26 cellular contexts compared by ENCODE assay signal in genomic region chr2:47617523-47618271, GRCh38. TPM values are rescaled to one million over a fixed set of nuclear protein-coding genes. Genes with fewer than 3 reads are reported as not detected.
A peak's percentile ranks its signal among the peaks of the same experiment; 100 is the strongest.
DNase-seq lines count a peak whose midpoint lies in the region; ATAC-seq, FAIRE-seq and TF ChIP-seq lines count a peak whose summit lies in the region.
"Had no signal": no experiment of that assay in that cellular context is flagged by ENCODE, and none has a peak within 500 bp of the region (broad histone marks: within the 10 kb centered on the region; RNA-seq: fewer than 3 reads in every experiment).

No MANE protein-coding gene starts in this region.

- H3K9me3 ChIP-seq in HepG2 (ENCODE audit: low read length) (no peaks in the 10 kb centered on the region), right lobe of liver (no peaks in the 10 kb centered on the region)
- H3K9me3 ChIP-seq: SJSA1 had no signal

- H3K9ac ChIP-seq in HepG2 (ENCODE audit: insufficient read depth, low read depth, low read length), result no peak overlapping the region

- WGBS in HepG2 (ENCODE audit: low lambda C conversion rate), result 58% methylated on average over 14 of the region's 14 CpGs
- WGBS in right lobe of liver (ENCODE audit: insufficient coverage, low coverage, low lambda C conversion rate, missing lambda C conversion rate), result 76% methylated on average over 5 of the region's 14 CpGs

- no TSS peak for BruUV-seq in HepG2 (replicated peaks; lab: Mats Ljungman, UMichigan)

- no peak overlapping the region for H3K4me3 ChIP-seq in HepG2 (replicated peaks in 1 of 3; ENCODE audit: insufficient read depth in 1 of 3, low read depth in 2 of 3, low read length in 3 of 3)
- H3K4me3 ChIP-seq in right lobe of liver, result no peak overlapping the region
- H3K4me3 ChIP-seq: SJSA1 had no signal

- POLR2A ChIA-PET in HepG2 (lab: Yijun Ruan, JAX), result no interaction called here

- peak; percentile 13; the same call in 2 of the 3 replicates for ATAC-seq in HepG2
- ATAC-seq in right lobe of liver, result no peak
- ATAC-seq in sciatic nerve, result peak; percentile 27

- TF ChIP-seq CTCF in HepG2 (CRISPR knock-in tag; IDR thresholded peaks at IDR 0.05) (no peak), right lobe of liver (IDR thresholded peaks at IDR 0.05) (no peak)

- H3K27ac ChIP-seq in HepG2 (ENCODE audit: extremely low read length, insufficient read depth, low read length), result no peak overlapping the region
- no peak overlapping the region for H3K27ac ChIP-seq in right lobe of liver
- H3K27ac ChIP-seq: C4-2B, SJSA1 had no signal

- CTCF ChIA-PET in HepG2 (lab: Yijun Ruan, JAX; ENCODE audit: low intra/inter-chr PET ratio, low total read pairs), result no interaction called here

- in situ Hi-C loops in HepG2 (cut with HindIII; ENCODE audit: extremely low pct_ligation_motif_present, low pct_unique_long_range_greater_than_20kb), result no loop called here

- no peaks in the 10 kb centered on the region for H4K20me1 ChIP-seq in HepG2 (ENCODE audit: insufficient read depth, low read length)

- H3K79me2 ChIP-seq in HepG2 (ENCODE audit: insufficient read depth, low read length), result no peaks in the 10 kb centered on the region

- FAIRE-seq in HepG2 (lab: Jason Lieb, UNC), result no peak
- FAIRE-seq: RCC 7860 had no signal

- H3K36me3 ChIP-seq in HepG2 (replicated peaks in 1 of 2; ENCODE audit: control insufficient read depth in 1 of 2, insufficient read depth in 2 of 2, low read length in 2 of 2) (no peaks in the 10 kb centered on the region), right lobe of liver (no peaks in the 10 kb centered on the region)
- H3K36me3 ChIP-seq: SJSA1 had no signal

- intact Hi-C loops in HepG2 (cut with micrococcal nuclease; ENCODE audit: unreplicated experiment) (no loop called here), right lobe of liver (cut with DNase I) (no loop called here), sciatic nerve (cut with DNase I) (no loop called here)

- no peak for TF ChIP-seq RAD21 in HepG2 (CRISPR knock-in tag; IDR thresholded peaks at IDR 0.05)

- H2AFZ ChIP-seq in HepG2 (ENCODE audit: low read length), result no peak overlapping the region

- H3K4me2 ChIP-seq in HepG2 (ENCODE audit: low read depth, low read length), result no peak overlapping the region

- peaks cover 11% of the 10 kb centered on the region for H3K4me1 ChIP-seq in HepG2 (ENCODE audit: insufficient read depth, low read length)
- no peaks in the 10 kb centered on the region for H3K4me1 ChIP-seq in right lobe of liver
- H3K4me1 ChIP-seq: SJSA1 had no signal

- no peak for TF ChIP-seq POLR2A in HepG2 (IDR thresholded peaks at IDR 0.05; ENCODE audit: insufficient read depth in 1 of 2, low read depth in 2 of 2, low read length in 2 of 2)
- TF ChIP-seq POLR2A in right lobe of liver (IDR thresholded peaks at IDR 0.05), result no peak

- DNase-seq in HepG2 (ENCODE audit: low spot score) (no peak), right lobe of liver (no peak), mesenteric fat pad (ENCODE audit: low spot score) (peak; percentile 69), sciatic nerve (ENCODE audit: low spot score) (no peak), AG08396 (ENCODE audit: low spot score) (no peak), D341Med (ENCODE audit: low spot score) (no peak), NOMO-1 (lab: John Stamatoyannopoulos, UW; ENCODE audit: unreplicated experiment in 2 of 2) (no peak)
- DNase-seq in stimulated activated CD4-positive, alpha-beta T cell treated with anti-CD3 and anti-CD28 coated beads, Interleukin-2, amount 100 ng/mL, for 24 hours, result no peak
- DNase-seq: 8988T; Calu3; CD8-positive, alpha-beta memory T cell; DMS53; GF-D8; GOT3; Karpas-422; MV-4-11; NCI-H1694 treated with DMSO at 0.1 percent for 48 hours; NCI-H2081 treated with DMSO at 0.1 percent for 48 hours; NCI-H2171 treated with DMSO at 0.1 percent for 48 hours; NCI-H446; NCI-H526; OCI-M1 had no signal

- TF ChIP-seq EP300 in HepG2 (IDR thresholded peaks at IDR 0.05; ENCODE audit: low read depth in 2 of 2, low read length in 2 of 2) (no peak), HepG2 (CRISPR knock-in tag; IDR thresholded peaks at IDR 0.05; ENCODE audit: borderline replicate concordance) (no peak)

- H3K27me3 ChIP-seq in HepG2 (ENCODE audit: control insufficient read depth in 1 of 2, insufficient read depth in 2 of 2, low read length in 2 of 2), result no peaks in the 10 kb centered on the region
- no peaks in the 10 kb centered on the region for H3K27me3 ChIP-seq in right lobe of liver
- H3K27me3 ChIP-seq: SJSA1 had no signal

TF ChIP-seq in HepG2, 621 proteins besides CTCF, POLR2A, EP300 and RAD21:
- TF ChIP-seq KLF9 (CRISPR knock-in tag; IDR thresholded peaks at IDR 0.05; ENCODE audit: low read depth) (no peak), SMC3 (IDR thresholded peaks at IDR 0.05; ENCODE audit: low read length) (no peak), CSRNP1 (CRISPR knock-in tag; IDR thresholded peaks at IDR 0.05) (no peak), PBX2 (CRISPR knock-in tag; IDR thresholded peaks at IDR 0.05) (no peak), ZNF138 (CRISPR knock-in tag; IDR thresholded peaks at IDR 0.05; ENCODE audit: low read depth) (no peak), ZBTB26 (CRISPR knock-in tag; IDR thresholded peaks at IDR 0.05; ENCODE audit: borderline replicate concordance) (no peak), ZNF879 (CRISPR knock-in tag; IDR thresholded peaks at IDR 0.05) (no peak)

RNA-seq across cellular contexts. Expression of gene KCNK12, which starts 46.9 kb away (rescaled TPM):
- total RNA-seq in HepG2 (2016; rRNA removed; fragmentation: Illumina TruSeq; extraction: Trizol), result not detected in 2 replicates
- total RNA-seq in HepG2 (2016; cell fraction: cytosol; rRNA removed; fragmentation: Illumina TruSeq; extraction: Trizol; ENCODE audit: low read depth), result not detected in 2 replicates
- total RNA-seq in HepG2 (2016; cell fraction: insoluble cytoplasmic fraction; rRNA removed; fragmentation: Illumina TruSeq; extraction: Trizol), result not detected in 2 replicates
- total RNA-seq in HepG2 (2016; cell fraction: membrane; rRNA removed; fragmentation: Illumina TruSeq; extraction: Trizol), result not detected in 2 replicates
- not detected in 2 replicates for total RNA-seq in HepG2 (2016; cell fraction: nucleus; rRNA removed; fragmentation: Illumina TruSeq; extraction: Trizol)
- not detected in 2 replicates for polyA plus RNA-seq in HepG2 (2011; rRNA removed)
- not detected in 2 replicates for polyA plus RNA-seq in HepG2 (2011; cell fraction: cytosol; rRNA removed)
- not detected in 2 replicates for polyA plus RNA-seq in HepG2 (2011; cell fraction: nucleus; rRNA removed)
- 0.08 and 0.21 TPM in 2 replicates for polyA plus RNA-seq in HepG2 (2012)
- polyA plus RNA-seq in HepG2 (2016; cell fraction: cytosol; fragmentation: Illumina TruSeq; extraction: Trizol; ENCODE audit: low read depth), result not detected in 2 replicates
- polyA plus RNA-seq in HepG2 (2016; cell fraction: insoluble cytoplasmic fraction; fragmentation: Illumina TruSeq; extraction: Trizol; ENCODE audit: low read depth), result not detected in 2 replicates
- not detected in 2 replicates for polyA plus RNA-seq in HepG2 (2016; cell fraction: membrane; fragmentation: Illumina TruSeq; extraction: Trizol; ENCODE audit: low read depth)
- polyA plus RNA-seq in HepG2 (2016; cell fraction: nucleus; fragmentation: Illumina TruSeq; extraction: Trizol; ENCODE audit: insufficient read depth, low read depth), result not detected in 2 replicates
- not detected in 2 replicates for polyA minus RNA-seq in HepG2 (2011; rRNA and poly(A)+ RNA removed; ENCODE audit: low replicate concordance)
- polyA minus RNA-seq in HepG2 (2011; cell fraction: cytosol; rRNA and poly(A)+ RNA removed), result not detected in 2 replicates
- not detected in 2 replicates for polyA minus RNA-seq in HepG2 (2011; cell fraction: nucleus; rRNA and poly(A)+ RNA removed)
- total RNA-seq in right lobe of liver, result not detected
- not detected for total RNA-seq in mesenteric fat pad
- 75.4 TPM for total RNA-seq in sciatic nerve
- total RNA-seq: Calu3, M059J, SJSA1 had no signal

Comparison
In these comparisons a context has a peak if more than half of its experiments do, and no peak if none do; other contexts are left out.
1. ATAC-seq: peak in HepG2 (single experiment) and sciatic nerve (single experiment); none in right lobe of liver (0 of 4).
2. RNA of gene KCNK12, which starts 46.9 kb away (total RNA-seq): 75.4 TPM in sciatic nerve (single experiment); not detected in HepG2, not detected in right lobe of liver and not detected in mesenteric fat pad (single experiment); every median in the first group is over 10 times any median in the second.